ENCODE assay signal across 8 cellular contexts in genomic region chr12:6535697-6535946, GRCh38. TPM values are rescaled to one million over a fixed set of nuclear protein-coding genes. Genes with fewer than 3 reads are reported as not detected.
DNase-seq lines count a peak whose midpoint lies in the region; ATAC-seq and TF ChIP-seq lines count a peak whose summit lies in the region.

No MANE protein-coding gene starts in this region.

- no peak overlapping the region for H2BK15ac ChIP-seq in H9 (ENCODE audit: low read depth, low read length)

- H3K4me1 ChIP-seq in H9 (ENCODE audit: insufficient read depth, low read length) (no peaks in the 10 kb centered on the region; the same call in 1 of the 2 replicates), hepatocyte (ENCODE audit: insufficient read depth) (peaks cover 34% of the 10 kb centered on the region)

- no peaks in the 10 kb centered on the region for H3K9me2 ChIP-seq in hepatocyte (replicated peaks; ENCODE audit: insufficient read depth)

- CTCF ChIA-PET in activated CD4-positive, alpha-beta memory T cell treated with anti-CD3 and anti-CD28 coated beads, Interleukin-2, amount 10 ng/mL, durations not matched to agents 7 days and 5 days (lab: Charles Lee), result interaction anchor here (0.6 to 3.3 kb wide), 14 partner anchors 15 to 1532 kb away, joined by 3 to 13 read pairs (median 4); partner anchors contain the start of genes IFFO1, MRPL51, SPSB2 and VAMP1

- peak overlapping the region; percentile 73 for H3K4me2 ChIP-seq in H9 (ENCODE audit: insufficient read depth, insufficient read length, low read length)
- peak overlapping the region; percentile 82 for H3K4me2 ChIP-seq in hepatocyte

- H3K23me2 ChIP-seq in H9 (ENCODE audit: insufficient read length, low read depth, low read length, poor library complexity, severe bottlenecking), result peaks cover 18% of the 10 kb centered on the region

- H2BK5ac ChIP-seq in H9 (ENCODE audit: insufficient read length, low read length), result no peak overlapping the region

- H3K4me1 Mint-ChIP-seq in H9, result peaks cover 46 to 48% of the 10 kb centered on the region in 2 experiments
- peaks cover 66% of the 10 kb centered on the region for H3K4me1 Mint-ChIP-seq in activated CD4-positive, alpha-beta memory T cell treated with anti-CD3 and anti-CD28 coated beads, Interleukin-2, amount 10 ng/mL, durations not matched to agents 7 days and 5 days

- H2AFZ ChIP-seq in H9 (ENCODE audit: low read length), result no peak overlapping the region
- no peak overlapping the region for H2AFZ ChIP-seq in hepatocyte

- H3K4ac ChIP-seq in H9 (ENCODE audit: low read depth, low read length), result no peak overlapping the region

- H3K18ac ChIP-seq in H9 (ENCODE audit: insufficient read length, low read depth, low read length), result peak overlapping the region; percentile 86

- H3K4me3 Mint-ChIP-seq in H9, result peak overlapping the region; percentile 92 to 97
- peak overlapping the region; percentile 96 for H3K4me3 Mint-ChIP-seq in activated CD4-positive, alpha-beta memory T cell treated with anti-CD3 and anti-CD28 coated beads, Interleukin-2, amount 10 ng/mL, durations not matched to agents 7 days and 5 days

- H2BK20ac ChIP-seq in H9 (ENCODE audit: low read depth, low read length, poor library complexity, severe bottlenecking), result no peak overlapping the region

- H3K36me3 ChIP-seq in hepatocyte (replicated peaks; ENCODE audit: insufficient read depth, low read depth), result no peaks in the 10 kb centered on the region

- peak overlapping the region; percentile 76 for H3K14ac ChIP-seq in H9 (ENCODE audit: insufficient read depth, low read length)

- no peaks in the 10 kb centered on the region for H3K79me1 ChIP-seq in H9 (ENCODE audit: insufficient read depth, low read depth, low read length, poor library complexity, severe bottlenecking)

- no peaks in the 10 kb centered on the region; a peak in 1 of 5 replicates for H3K9me3 Mint-ChIP-seq in H9
- no peaks in the 10 kb centered on the region for H3K9me3 Mint-ChIP-seq in activated CD4-positive, alpha-beta memory T cell treated with anti-CD3 and anti-CD28 coated beads, Interleukin-2, amount 10 ng/mL, durations not matched to agents 7 days and 5 days

- no peak overlapping the region for H3K56ac ChIP-seq in H9 (ENCODE audit: insufficient read length, low read depth, low read length)

- peaks cover 2% of the 10 kb centered on the region for H4K20me1 ChIP-seq in H9 (ENCODE audit: control insufficient read depth, insufficient read depth, insufficient read length)
- H4K20me1 ChIP-seq in hepatocyte (ENCODE audit: insufficient read depth, poor library complexity, severe bottlenecking), result peaks cover 40% of the 10 kb centered on the region

- no peak overlapping the region for H2BK120ac ChIP-seq in H9 (ENCODE audit: low read depth, low read length, poor library complexity, severe bottlenecking)

- H4K8ac ChIP-seq in H9 (replicated peaks; ENCODE audit: insufficient read length, low read depth, low read length), result no peak overlapping the region

- H3K9me3 ChIP-seq in H9 (ENCODE audit: control insufficient read depth, low read depth, low read length) (no peaks in the 10 kb centered on the region), hepatocyte (ENCODE audit: low read depth) (no peaks in the 10 kb centered on the region)

- H3K4me3 ChIP-seq in hepatocyte (peak overlapping the region; percentile 93), skin epidermis (peak overlapping the region; percentile 69 to 100 (median 94))

- H3T11ph ChIP-seq in H9 (ENCODE audit: low read length), result no peak overlapping the region

- H3K27me3 Mint-ChIP-seq in H9 (ENCODE audit: low read depth), result peaks cover 5% of the 10 kb centered on the region; the same call in 1 of the 2 replicates
- no peaks in the 10 kb centered on the region for H3K27me3 Mint-ChIP-seq in activated CD4-positive, alpha-beta memory T cell treated with anti-CD3 and anti-CD28 coated beads, Interleukin-2, amount 10 ng/mL, durations not matched to agents 7 days and 5 days

- no peak overlapping the region for H4K5ac ChIP-seq in H9 (ENCODE audit: insufficient read length, low read depth, low read length)

- peak overlapping the region; percentile 99; a peak in 6 of 7 replicates for H3K27ac Mint-ChIP-seq in H9
- H3K27ac Mint-ChIP-seq in activated CD4-positive, alpha-beta memory T cell treated with anti-CD3 and anti-CD28 coated beads, Interleukin-2, amount 10 ng/mL, durations not matched to agents 7 days and 5 days, result peak overlapping the region; percentile 97

- peak overlapping the region; percentile 96 for H3K9ac ChIP-seq in H9 (ENCODE audit: extremely low read depth, insufficient read length, low read length)

- DNase-seq in H9, result no peak
- DNase-seq in activated CD4-positive, alpha-beta memory T cell treated with anti-CD3 and anti-CD28 coated beads, Interleukin-2, amount 10 ng/mL, durations not matched to agents 7 days and 5 days, result no peak
- no peak for DNase-seq in hepatocyte (ENCODE audit: low spot score)
- no peak for DNase-seq in GF-D8 (lab: John Stamatoyannopoulos, UW)
- DNase-seq in NCI-H2029 (lab: John Stamatoyannopoulos, UW), result no peak
- DNase-seq in cerebellar cortex (ENCODE audit: low spot score), result no peak

- peaks cover 9% of the 10 kb centered on the region; the same call in 1 of the 2 replicates for H3K79me2 ChIP-seq in H9 (ENCODE audit: insufficient read depth, low read length)
- H3K79me2 ChIP-seq in hepatocyte, result peaks cover 39% of the 10 kb centered on the region

- no peak overlapping the region for H3K27ac ChIP-seq in H9 (ENCODE audit: insufficient read length, low read depth, low read length)
- peak overlapping the region; percentile 92 for H3K27ac ChIP-seq in hepatocyte
- peak overlapping the region; percentile 77 to 99 (median 96) for H3K27ac ChIP-seq in skin epidermis

- H3K27me3 ChIP-seq in H9 (ENCODE audit: insufficient read depth, low read length) (no peaks in the 10 kb centered on the region), hepatocyte (no peaks in the 10 kb centered on the region)

- H2BK12ac ChIP-seq in H9 (ENCODE audit: insufficient read length, low read depth, low read length), result no peak overlapping the region

- ATAC-seq in HG02884 (IDR thresholded peaks at IDR 0.05; ENCODE audit: unreplicated experiment), result no peak

- WGBS in H9 (ENCODE audit: extremely low coverage, insufficient read length, low lambda C conversion rate), result no CpG with 5 or more reads among the region's 6 CpGs
- WGBS in hepatocyte (ENCODE audit: low lambda C conversion rate, missing lambda C conversion rate), result 0% methylated on average over 6 of the region's 6 CpGs

- POLR2A ChIA-PET in activated CD4-positive, alpha-beta memory T cell treated with anti-CD3 and anti-CD28 coated beads, Interleukin-2, amount 10 ng/mL, durations not matched to agents 7 days and 5 days (lab: Charles Lee), result interaction anchor here (0.7 to 7.9 kb wide), 31 partner anchors 9 to 572 kb away, joined by 3 to 201 read pairs (median 9); partner anchors contain the start of genes CD27, CD4, CDCA3 and COPS7A

- H3K36me3 Mint-ChIP-seq in H9 (ENCODE audit: insufficient read depth in 1 of 3, low read depth in 3 of 3), result peaks cover 43 to 71% (median 53%) of the 10 kb centered on the region in 3 experiments
- peaks cover 90% of the 10 kb centered on the region for H3K36me3 Mint-ChIP-seq in activated CD4-positive, alpha-beta memory T cell treated with anti-CD3 and anti-CD28 coated beads, Interleukin-2, amount 10 ng/mL, durations not matched to agents 7 days and 5 days (ENCODE audit: low read depth)

- no peak overlapping the region for H3K23ac ChIP-seq in H9 (ENCODE audit: insufficient read length, low read depth, low read length)

- no peak overlapping the region for H4K91ac ChIP-seq in H9 (ENCODE audit: insufficient read length, low read depth, low read length)

- no peak for TF ChIP-seq CTCF in H9 (conservative IDR thresholded peaks at IDR 0.05)
- TF ChIP-seq CTCF in hepatocyte (IDR thresholded peaks at IDR 0.05; ENCODE audit: poor library complexity), result no peak

- no peak overlapping the region for H2AK5ac ChIP-seq in H9 (ENCODE audit: insufficient read length, low read length)

RNA-seq across cellular contexts. Expression of gene GAPDH, which starts 1.3 kb away (rescaled TPM):
- total RNA-seq in H9 (2021), result 4,581 and 4,651 TPM in 2 replicates
- 1,000 to 10,000 TPM; 5,691 to 5,753 TPM for total RNA-seq in activated CD4-positive, alpha-beta memory T cell treated with anti-CD3 and anti-CD28 coated beads, Interleukin-2, amount 10 ng/mL, durations not matched to agents 7 days and 5 days
- 1,719 and 1,827 TPM in 2 replicates for total RNA-seq in hepatocyte
- 2,607 and 2,708 TPM in 2 replicates for polyA plus RNA-seq in hepatocyte

RNA-seq across cellular contexts. Expression of gene IFFO1, which starts 20.2 kb away (rescaled TPM):
- total RNA-seq in H9 (2021), result 16.3 and 17.9 TPM in 2 replicates
- 10 to 100 TPM; 23.1 to 23.6 TPM for total RNA-seq in activated CD4-positive, alpha-beta memory T cell treated with anti-CD3 and anti-CD28 coated beads, Interleukin-2, amount 10 ng/mL, durations not matched to agents 7 days and 5 days
- 5.4 and 7.5 TPM in 2 replicates for total RNA-seq in hepatocyte
- polyA plus RNA-seq in hepatocyte, result 11.2 and 15.2 TPM in 2 replicates

RNA-seq across cellular contexts. Expression of gene NOP2, which starts 32.5 kb away (rescaled TPM):
- total RNA-seq in H9 (2021) (136 and 137 TPM in 2 replicates), hepatocyte (36.1 and 40.3 TPM in 2 replicates)
- total RNA-seq in activated CD4-positive, alpha-beta memory T cell treated with anti-CD3 and anti-CD28 coated beads, Interleukin-2, amount 10 ng/mL, durations not matched to agents 7 days and 5 days, result 10 to 100 TPM; 46.5 to 50.9 TPM
- 37.8 and 38.1 TPM in 2 replicates for polyA plus RNA-seq in hepatocyte

RNA-seq across cellular contexts. Expression of gene NCAPD2, which starts 41.7 kb away (rescaled TPM):
- total RNA-seq in H9 (2021) (105 and 114 TPM in 2 replicates), hepatocyte (26.7 and 31.4 TPM in 2 replicates)
- total RNA-seq in activated CD4-positive, alpha-beta memory T cell treated with anti-CD3 and anti-CD28 coated beads, Interleukin-2, amount 10 ng/mL, durations not matched to agents 7 days and 5 days, result 100 to 1,000 TPM; 153 to 156 TPM
- polyA plus RNA-seq in hepatocyte, result 13.7 and 17.4 TPM in 2 replicates

RNA-seq across cellular contexts. Expression of gene MRPL51, which starts 42.6 kb away (rescaled TPM):
- total RNA-seq in H9 (2021), result 321 and 329 TPM in 2 replicates
- total RNA-seq in activated CD4-positive, alpha-beta memory T cell treated with anti-CD3 and anti-CD28 coated beads, Interleukin-2, amount 10 ng/mL, durations not matched to agents 7 days and 5 days, result 100 to 1,000 TPM; 204 to 208 TPM
- 57.4 and 81.6 TPM in 2 replicates for total RNA-seq in hepatocyte
- 231 and 267 TPM in 2 replicates for polyA plus RNA-seq in hepatocyte
